13 cellular contexts compared by ENCODE assay signal in the genomic region with DNA sequence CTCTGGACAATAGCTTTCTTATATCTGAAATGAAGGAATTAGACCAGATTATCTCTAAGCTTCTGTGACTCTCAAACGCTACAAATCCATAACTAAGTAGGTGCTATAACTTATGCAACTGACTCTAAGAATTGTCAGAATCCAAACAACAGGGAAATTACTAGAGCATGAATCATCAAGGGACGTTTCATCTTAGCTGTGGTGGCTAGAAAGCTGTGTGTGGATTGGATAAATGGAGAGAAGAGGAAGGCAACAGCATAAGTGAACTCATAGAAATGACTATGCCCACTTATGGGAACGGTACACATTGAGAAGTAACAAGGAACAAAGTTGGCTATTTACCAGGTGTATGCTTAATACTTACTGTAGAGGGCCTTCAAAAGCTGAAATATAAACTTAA.
DNase-seq lines count a peak whose midpoint lies in the region; ATAC-seq and TF ChIP-seq lines count a peak whose summit lies in the region.
"Had no signal": no experiment of that assay in that cellular context is flagged by ENCODE, and none has a peak within 500 bp of the region (broad histone marks: within the 10 kb centered on the region; RNA-seq: fewer than 3 reads in every experiment).

No MANE protein-coding gene starts in this region.

- H3K79me2 ChIP-seq in GM23248 (ENCODE audit: insufficient read depth): no peaks in the 10 kb centered on the region

- peaks cover 12% of the 10 kb centered on the region for H3K4me1 ChIP-seq in GM23248 (ENCODE audit: insufficient read depth)
- no peaks in the 10 kb centered on the region for H3K4me1 ChIP-seq in esophagus squamous epithelium
- H3K4me1 ChIP-seq: colonic mucosa had no signal

- WGBS in GM23248 (ENCODE audit: low coverage in 1 of 2, low lambda C conversion rate in 2 of 2, missing lambda C conversion rate in 2 of 2), 2 experiments: 15 to 23% methylated on average over 3 of the region's 3 CpGs
- 22 to 34% methylated on average over 3 of the region's 3 CpGs for WGBS in esophagus squamous epithelium, 2 donors

- TF ChIP-seq CTCF in fibroblast of mammary gland (conservative IDR thresholded peaks at IDR 0.05; ENCODE audit: control insufficient read depth, insufficient read depth, low read depth, low read length) (no peak), esophagus squamous epithelium (IDR thresholded peaks at IDR 0.05) (no peak)

- H3K9ac ChIP-seq in GM23248: no peak overlapping the region

- no peak for ATAC-seq in HG03095 (IDR thresholded peaks at IDR 0.05; ENCODE audit: unreplicated experiment)

- H3K36me3 ChIP-seq in GM23248 (ENCODE audit: low read depth) (no peaks in the 10 kb centered on the region), esophagus squamous epithelium (no peaks in the 10 kb centered on the region)
- H3K36me3 ChIP-seq: colonic mucosa had no signal

- peaks cover 11% of the 10 kb centered on the region; the same call in 1 of the 2 replicates for H3F3A ChIP-seq in GM23248 (ENCODE audit: insufficient read depth)

- peak overlapping the region; percentile 37 for H2AFZ ChIP-seq in GM23248

- H3K27ac ChIP-seq in GM23248: peak overlapping the region; percentile 54
- H3K27ac ChIP-seq in esophagus squamous epithelium: no peak overlapping the region
- H3K27ac ChIP-seq: colonic mucosa, VCaP had no signal

- no peak for TF ChIP-seq POLR2A in esophagus squamous epithelium (IDR thresholded peaks at IDR 0.05)

- intact Hi-C loops in esophagus squamous epithelium (cut with DNase I): no loop called here

- H3K4me3 ChIP-seq in GM23248 (no peak overlapping the region), fibroblast of mammary gland (ENCODE audit: control insufficient read depth, low read depth, low read length) (no peak overlapping the region), esophagus squamous epithelium (no peak overlapping the region)
- H3K4me3 ChIP-seq: colonic mucosa had no signal

- no peaks in the 10 kb centered on the region for H3K27me3 ChIP-seq in GM23248 (replicated peaks; ENCODE audit: insufficient read depth)
- H3K27me3 ChIP-seq in esophagus squamous epithelium: peaks cover 0 to 6% (median 0%) of the 10 kb centered on the region in 4 donors
- H3K27me3 ChIP-seq: colonic mucosa had no signal

- peak; percentile 84 for DNase-seq in GM23248
- DNase-seq in RKO (ENCODE audit: low spot score): peak; percentile 83
- peak; percentile 60 for DNase-seq in fibroblast of mammary gland (ENCODE audit: low read depth)
- DNase-seq in stromal cell of bone marrow (ENCODE audit: low read depth): peak; percentile 3
- DNase-seq in esophagus squamous epithelium (lab: John Stamatoyannopoulos, UW): no peak
- DNase-seq in activated T-cell treated with anti-CD3 and anti-CD28 coated beads for 4 hours: no peak
- DNase-seq: colonic mucosa; hypothalamus; NCI-H146; stimulated activated CD4-positive, alpha-beta T cell treated with anti-CD3 and anti-CD28 coated beads, Interleukin-15, amount 100 ng/mL, for 24 hours; stimulated activated naive CD4-positive, alpha-beta T cell treated with Interleukin-2 at 50 U/mL for 16 hours had no signal

- in situ Hi-C loops in GM23248 (cut with MboI): no loop called here

- no peaks in the 10 kb centered on the region for H4K20me1 ChIP-seq in GM23248 (ENCODE audit: insufficient read depth)

- H3K9me3 ChIP-seq in GM23248 (ENCODE audit: low read depth): no peaks in the 10 kb centered on the region
- H3K9me3 ChIP-seq in esophagus squamous epithelium: no peaks in the 10 kb centered on the region
- H3K9me3 ChIP-seq: colonic mucosa had no signal

- H3K4me2 ChIP-seq in GM23248 (ENCODE audit: unreplicated experiment): peak overlapping the region; percentile 48

- H3K9me2 ChIP-seq in GM23248 (ENCODE audit: insufficient read depth): no peaks in the 10 kb centered on the region

Comparison
In these comparisons a context has a peak if more than half of its experiments do, and no peak if none do; other contexts are left out.
1. DNase-seq: peak in GM23248 (single experiment), RKO (single experiment), fibroblast of mammary gland (single experiment) and stromal cell of bone marrow (single experiment); none in esophagus squamous epithelium (single experiment) and activated T-cell treated with anti-CD3 and anti-CD28 coated beads for 4 hours (single experiment).